Comparison of ENCODE assay signal across 11 cellular contexts in the genomic region with DNA sequence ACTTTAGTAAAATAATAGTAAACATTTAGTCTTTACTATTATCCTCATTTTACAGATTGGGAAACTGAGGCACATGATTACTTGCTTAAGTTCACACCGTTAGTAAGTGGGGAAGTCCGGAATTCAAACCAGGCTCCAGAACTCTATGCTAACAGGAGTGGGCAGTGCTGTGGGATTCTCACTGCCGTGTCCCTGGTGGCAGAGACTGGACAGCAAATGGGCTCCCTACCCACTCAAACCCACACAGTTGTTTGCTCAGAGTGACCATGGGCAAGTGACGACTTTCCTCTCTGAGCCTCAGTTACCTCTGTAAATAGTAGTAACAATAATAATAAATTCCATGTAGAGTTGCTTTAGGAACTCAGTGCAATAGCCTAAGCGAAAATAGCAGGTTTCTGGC. TPM values are rescaled to one million over a fixed set of nuclear protein-coding genes. Genes with fewer than 3 reads are reported as not detected.
DNase-seq lines count a peak whose midpoint lies in the region; ATAC-seq and TF ChIP-seq lines count a peak whose summit lies in the region.
"Had no signal": no experiment of that assay in that cellular context is flagged by ENCODE, and none has a peak within 500 bp of the region (broad histone marks: within the 10 kb centered on the region; RNA-seq: fewer than 3 reads in every experiment).

No MANE protein-coding gene starts in this region.

- H3K4me1 Mint-ChIP-seq in CD4-positive, alpha-beta T cell (ENCODE audit: low read depth), result peaks cover 5% of the 10 kb centered on the region

- H3K36me3 Mint-ChIP-seq in CD4-positive, alpha-beta T cell (ENCODE audit: low read depth), result no peaks in the 10 kb centered on the region

- H3K4me1 ChIP-seq in NT2/D1 (ENCODE audit: insufficient read depth, insufficient read length), result peaks cover 2% of the 10 kb centered on the region
- H3K4me1 ChIP-seq in mammary epithelial cell (ENCODE audit: insufficient read depth, low read length), result peaks cover 31% of the 10 kb centered on the region
- H3K4me1 ChIP-seq in lower lobe of right lung, result peaks cover 6% of the 10 kb centered on the region
- peaks cover 0 to 25% (median 8%) of the 10 kb centered on the region in 6 donors for H3K4me1 ChIP-seq in spleen

- H3K27me3 ChIP-seq in NT2/D1 (ENCODE audit: insufficient read depth, insufficient read length) (no peaks in the 10 kb centered on the region), mammary epithelial cell (ENCODE audit: insufficient read depth, low read length) (no peaks in the 10 kb centered on the region), lower lobe of right lung (ENCODE audit: low read depth) (no peaks in the 10 kb centered on the region), spleen (replicated peaks in 1 of 7) (no peaks in the 10 kb centered on the region)
- no peaks in the 10 kb centered on the region for H3K27me3 ChIP-seq in CD4-positive, alpha-beta T cell (ENCODE audit: control insufficient read depth, insufficient read depth, low read length)
- H3K27me3 ChIP-seq: MG63 had no signal

- in situ Hi-C loops in mammary epithelial cell (cut with MboI; ENCODE audit: low sequenced_read_pairs in 2 of 2), result loop anchor here (5.0 to 25.0 kb wide), 2 partner anchors 503 to 708 kb away; no protein-coding TSS in a partner anchor

- TF ChIP-seq CTCF in mammary epithelial cell (conservative IDR thresholded peaks at IDR 0.05 in 1 of 2, IDR thresholded peaks at IDR 0.05 in 1 of 2; ENCODE audit: extremely low read depth in 1 of 2, insufficient read depth in 1 of 2, low read depth in 1 of 2, low read length in 2 of 2) (no peak), lower lobe of right lung (IDR thresholded peaks at IDR 0.05) (no peak), spleen (IDR thresholded peaks at IDR 0.05 in 8 of 11, conservative IDR thresholded peaks at IDR 0.05 in 3 of 11) (no peak)
- TF ChIP-seq CTCF in CD4-positive, alpha-beta T cell (IDR thresholded peaks at IDR 0.05), result no peak

- H3K27ac ChIP-seq in mammary epithelial cell (ENCODE audit: insufficient read depth, low read depth, low read length) (no peak overlapping the region), lower lobe of right lung (no peak overlapping the region), spleen (peak overlapping the region in 5 of 8 donors; percentile 37 to 64 (median 41))
- H3K27ac ChIP-seq in CD4-positive, alpha-beta T cell (ENCODE audit: low read depth, low read length), result no peak overlapping the region

- H3K4me2 ChIP-seq in mammary epithelial cell (ENCODE audit: insufficient read depth, low read depth, low read length), result no peak overlapping the region

- H3K4me3 Mint-ChIP-seq in CD4-positive, alpha-beta T cell, result no peak overlapping the region
- H3K4me3 Mint-ChIP-seq: activated naive CD8-positive, alpha-beta T cell treated with anti-CD3 and anti-CD28 coated beads, Interleukin-2, amount 50 U/mL, for 24 hours; memory B cell had no signal

- POLR2A ChIA-PET in CD4-positive, alpha-beta T cell (lab: Charles Lee), result interaction anchor here (1.0 kb wide), 1 partner anchor 489 kb away, joined by 3 read pairs; no protein-coding TSS in a partner anchor

- H3K9ac ChIP-seq in NT2/D1 (ENCODE audit: insufficient read length, low read depth) (peak overlapping the region; percentile 65), mammary epithelial cell (ENCODE audit: insufficient read depth, low read length) (no peak overlapping the region)

- H3K9me3 ChIP-seq in NT2/D1 (ENCODE audit: insufficient read depth, low read length) (no peaks in the 10 kb centered on the region), mammary epithelial cell (replicated peaks; ENCODE audit: insufficient read depth, low read length) (no peaks in the 10 kb centered on the region), lower lobe of right lung (no peaks in the 10 kb centered on the region), spleen (peaks cover 0 to 5% (median 0%) of the 10 kb centered on the region in 8 donors)
- H3K9me3 ChIP-seq in CD4-positive, alpha-beta T cell (ENCODE audit: control insufficient read depth, low read length), result no peaks in the 10 kb centered on the region
- H3K9me3 ChIP-seq: MG63 had no signal

- H3K4me3 ChIP-seq in NT2/D1 (ENCODE audit: insufficient read length, low read depth) (no peak overlapping the region), mammary epithelial cell (replicated peaks in 1 of 3; ENCODE audit: insufficient read depth in 1 of 3, low read depth in 2 of 3, low read length in 3 of 3) (no peak overlapping the region), lower lobe of right lung (peak overlapping the region; percentile 18), spleen (peak overlapping the region in 2 of 8 donors; percentile 17 to 31)
- H3K4me3 ChIP-seq: MG63 had no signal

- H3K79me2 ChIP-seq in mammary epithelial cell (ENCODE audit: insufficient read depth, low read length), result no peaks in the 10 kb centered on the region

- TF ChIP-seq POLR2A in spleen (IDR thresholded peaks at IDR 0.05), result no peak

- H3K36me3 ChIP-seq in NT2/D1 (ENCODE audit: insufficient read depth, insufficient read length, low read length) (peaks cover 3% of the 10 kb centered on the region), mammary epithelial cell (ENCODE audit: insufficient read depth, low read length) (no peaks in the 10 kb centered on the region), lower lobe of right lung (no peaks in the 10 kb centered on the region), spleen (peaks cover 0 to 3% (median 0%) of the 10 kb centered on the region in 6 donors)
- H3K36me3 ChIP-seq: MG63 had no signal

- 68% methylated on average over 5 of the region's 5 CpGs for WGBS in mammary epithelial cell (ENCODE audit: low coverage, missing lambda C conversion rate)
- 64 to 83% (median 71%) methylated on average over 5 of the region's 5 CpGs for WGBS in spleen, 5 donors

- BruUV-seq in mammary epithelial cell (replicated peaks; lab: Mats Ljungman, UMichigan), result no TSS peak

- peak overlapping the region; percentile 76 for H2AFZ ChIP-seq in mammary epithelial cell (ENCODE audit: low read depth, low read length)

- H3K27ac Mint-ChIP-seq in CD4-positive, alpha-beta T cell, result no peak overlapping the region
- H3K27ac Mint-ChIP-seq: activated CD4-positive, alpha-beta T cell treated with anti-CD3 and anti-CD28 coated beads, Interleukin-2, amount 10 ng/mL, durations not matched to agents 24 days and 14 days; activated naive CD8-positive, alpha-beta T cell treated with anti-CD3 and anti-CD28 coated beads, Interleukin-2, amount 50 U/mL, for 24 hours; memory B cell had no signal

- no peaks in the 10 kb centered on the region for H4K20me1 ChIP-seq in mammary epithelial cell (ENCODE audit: insufficient read depth, low read length)

- no peak for DNase-seq in NT2/D1 (ENCODE audit: low read depth, low spot score)
- DNase-seq in mammary epithelial cell, result no peak
- no peak for DNase-seq in lower lobe of right lung
- DNase-seq in spleen, result no peak
- no peak for DNase-seq in NCI-H446 (lab: John Stamatoyannopoulos, UW)
- DNase-seq in CD4-positive, alpha-beta T cell, result no peak

- dilution Hi-C loops in mammary epithelial cell (cut with HindIII; ENCODE audit: low sequenced_read_pairs), result no loop called here

- H3K27me3 Mint-ChIP-seq in CD4-positive, alpha-beta T cell, result no peaks in the 10 kb centered on the region
- H3K27me3 Mint-ChIP-seq: activated CD4-positive, alpha-beta T cell treated with anti-CD3 and anti-CD28 coated beads, Interleukin-2, amount 10 ng/mL, durations not matched to agents 24 days and 14 days; activated naive CD8-positive, alpha-beta T cell treated with anti-CD3 and anti-CD28 coated beads, Interleukin-2, amount 50 U/mL, for 24 hours had no signal

- intact Hi-C loops in mammary epithelial cell (cut with micrococcal nuclease) (no loop called here), lower lobe of right lung (cut with DNase I) (no loop called here), spleen (cut with DNase I; ENCODE audit: low total_unique reads) (loop anchor here (5.0 to 10.0 kb wide), 2 partner anchors 503 to 725 kb away; no protein-coding TSS in a partner anchor)
- intact Hi-C loops in CD4-positive, alpha-beta T cell (cut with DNase I, micrococcal nuclease), result loop anchor here in 1 of 2 experiments (5.0 kb wide), 1 partner anchor 723 kb away; no protein-coding TSS in a partner anchor

- CTCF ChIA-PET in mammary epithelial cell (lab: Charles Lee; ENCODE audit: low non-redundant PET), result interaction anchor here (0.8 kb wide), 1 partner anchor 491 kb away, joined by 7 read pairs; no protein-coding TSS in a partner anchor
- CTCF ChIA-PET in CD4-positive, alpha-beta T cell (lab: Charles Lee), result interaction anchor here (1.1 to 2.2 kb wide), 3 partner anchors 489 to 504 kb away, joined by 4 to 9 read pairs (median 8); no protein-coding TSS in a partner anchor

- peak in 1 of 2 donors; percentile 26 for ATAC-seq in lower lobe of right lung
- no peak for ATAC-seq in HG03457 (IDR thresholded peaks at IDR 0.05; ENCODE audit: unreplicated experiment)
- no peak for ATAC-seq in CD4-positive, alpha-beta T cell (ENCODE audit: poor library complexity)

- no peaks in the 10 kb centered on the region for H3K9me3 Mint-ChIP-seq in CD4-positive, alpha-beta T cell
- H3K9me3 Mint-ChIP-seq: activated CD4-positive, alpha-beta T cell treated with anti-CD3 and anti-CD28 coated beads, Interleukin-2, amount 10 ng/mL, durations not matched to agents 24 days and 14 days; activated naive CD8-positive, alpha-beta T cell treated with anti-CD3 and anti-CD28 coated beads, Interleukin-2, amount 50 U/mL, for 24 hours had no signal

RNA-seq across cellular contexts. Expression of gene MAIP1, which starts 24.0 kb away (rescaled TPM):
- total RNA-seq in mammary epithelial cell (10 to 100 TPM; 20.4 to 23.2 TPM), lower lobe of right lung (14.8 TPM), spleen (10 to 100 TPM in 6 of 7 donors, 1 to 10 TPM in 1; 9.3 to 24.8 (median 12.0) TPM)
- polyA plus RNA-seq in mammary epithelial cell (13.0 TPM), spleen (10 to 100 TPM in 2 of 3 donors, 1 to 10 TPM in 1; 8.1 to 15.3 (median 12.0) TPM)
- 0.78 TPM for polyA minus RNA-seq in mammary epithelial cell
- 10 to 100 TPM; 34.6 to 35.8 TPM for total RNA-seq in CD4-positive, alpha-beta T cell

RNA-seq across cellular contexts. Expression of gene TYW5, which starts 24.1 kb away (rescaled TPM):
- total RNA-seq in mammary epithelial cell (10 to 100 TPM; 11.0 to 11.2 TPM), lower lobe of right lung (5.8 TPM), spleen (10 to 100 TPM in 6 of 7 donors, 1 to 10 TPM in 1; 7.5 to 15.9 (median 10.6) TPM)
- polyA plus RNA-seq in mammary epithelial cell (3.6 TPM), spleen (1 to 10 TPM; 2.7 to 3.9 (median 2.9) TPM)
- 1.2 TPM for polyA minus RNA-seq in mammary epithelial cell
- total RNA-seq in CD4-positive, alpha-beta T cell, result 10 to 100 TPM; 15.0 to 16.0 TPM

Comparison
In these comparisons a context has a peak if more than half of its experiments do, and no peak if none do; other contexts are left out.
1. H3K27ac ChIP-seq: peak in spleen (5 of 8); none in mammary epithelial cell (single experiment), lower lobe of right lung (single experiment) and CD4-positive, alpha-beta T cell (single experiment).